Comparison of ENCODE assay signal across 20 cellular contexts in genomic region chr4:137768881-137769280, GRCh38.
A peak's percentile ranks its signal among the peaks of the same experiment; 100 is the strongest.
DNase-seq lines count a peak whose midpoint lies in the region; TF ChIP-seq lines count a peak whose summit lies in the region.
"Had no signal": no experiment of that assay in that cellular context is flagged by ENCODE, and none has a peak within 500 bp of the region (broad histone marks: within the 10 kb centered on the region; RNA-seq: fewer than 3 reads in every experiment).

No MANE protein-coding gene starts in this region.

- CTCF ChIA-PET in activated CD4-positive, alpha-beta T cell treated with anti-CD3 and anti-CD28 coated beads, Interleukin-2, amount 10 ng/mL, durations not matched to agents 7 days and 5 days (lab: Charles Lee) = no interaction called here

- no peak overlapping the region for H3K27ac Mint-ChIP-seq in activated CD4-positive, alpha-beta T cell treated with anti-CD3 and anti-CD28 coated beads, Interleukin-2, amount 10 ng/mL, durations not matched to agents 7 days and 5 days
- H3K27ac Mint-ChIP-seq: CD8-positive, alpha-beta memory T cell had no signal

- no peaks in the 10 kb centered on the region for H3K27me3 Mint-ChIP-seq in activated CD4-positive, alpha-beta T cell treated with anti-CD3 and anti-CD28 coated beads, Interleukin-2, amount 10 ng/mL, durations not matched to agents 7 days and 5 days
- H3K27me3 Mint-ChIP-seq: CD8-positive, alpha-beta memory T cell had no signal

- H3K4me3 ChIP-seq in adrenal gland = no peak overlapping the region
- H3K4me3 ChIP-seq: BLaER1, MG63, SK-N-MC had no signal

- WGBS in adrenal gland, 4 donors = 78 to 93% (median 79%) methylated on average over 1 of the region's 1 CpG

- intact Hi-C loops in adrenal gland (cut with DNase I) = no loop called here

- peaks cover 0 to 4% (median 0%) of the 10 kb centered on the region in 3 donors for H3K9me3 ChIP-seq in adrenal gland (replicated peaks in 1 of 3)
- H3K9me3 ChIP-seq: BLaER1, MG63 had no signal

- no peaks in the 10 kb centered on the region for H3K27me3 ChIP-seq in adrenal gland
- H3K27me3 ChIP-seq: BLaER1, MG63 had no signal

- no peak overlapping the region for H3K4me3 Mint-ChIP-seq in activated CD4-positive, alpha-beta T cell treated with anti-CD3 and anti-CD28 coated beads, Interleukin-2, amount 10 ng/mL, durations not matched to agents 7 days and 5 days
- H3K4me3 Mint-ChIP-seq: CD8-positive, alpha-beta memory T cell had no signal

- DNase-seq in NOMO-1 (lab: John Stamatoyannopoulos, UW; ENCODE audit: unreplicated experiment in 2 of 2) (peak; percentile 29 to 39), NOMO-1 treated with dmso at 0.1 percent for 144 hours (lab: John Stamatoyannopoulos, UW; ENCODE audit: unreplicated experiment) (no peak), SKM-1 treated with dmso at 0.1 percent for 144 hours (lab: John Stamatoyannopoulos, UW; ENCODE audit: unreplicated experiment) (peak; percentile 62), medulla oblongata (ENCODE audit: extremely low spot score) (peak; percentile 20), cerebellum (ENCODE audit: low spot score) (no peak), H4 (ENCODE audit: low spot score) (no peak), adrenal gland (no peak)
- no peak for DNase-seq in activated CD4-positive, alpha-beta T cell treated with anti-CD3 and anti-CD28 coated beads, Interleukin-2, amount 10 ng/mL, durations not matched to agents 7 days and 5 days
- DNase-seq: CD8-positive, alpha-beta memory T cell; DND-41; GOT3; MG63; NCI-H187; NCI-H2171; NCI-H446; NCI-H69; T-helper 1 cell had no signal

- no peaks in the 10 kb centered on the region for H3K36me3 ChIP-seq in adrenal gland (replicated peaks in 1 of 2)
- H3K36me3 ChIP-seq: BLaER1, MG63 had no signal

- no peak for TF ChIP-seq CTCF in adrenal gland (IDR thresholded peaks at IDR 0.05)

- no peaks in the 10 kb centered on the region for H3K4me1 ChIP-seq in adrenal gland (replicated peaks in 1 of 2)
- H3K4me1 ChIP-seq: BLaER1 had no signal

- no peaks in the 10 kb centered on the region for H3K4me1 Mint-ChIP-seq in activated CD4-positive, alpha-beta T cell treated with anti-CD3 and anti-CD28 coated beads, Interleukin-2, amount 10 ng/mL, durations not matched to agents 7 days and 5 days
- H3K4me1 Mint-ChIP-seq: CD8-positive, alpha-beta memory T cell had no signal

- TF ChIP-seq POLR2A in adrenal gland (IDR thresholded peaks at IDR 0.05) = no peak

- H3K36me3 Mint-ChIP-seq in activated CD4-positive, alpha-beta T cell treated with anti-CD3 and anti-CD28 coated beads, Interleukin-2, amount 10 ng/mL, durations not matched to agents 7 days and 5 days (ENCODE audit: low read depth) = no peaks in the 10 kb centered on the region
- H3K36me3 Mint-ChIP-seq: CD8-positive, alpha-beta memory T cell had no signal

- no peak overlapping the region for H3K27ac ChIP-seq in adrenal gland
- H3K27ac ChIP-seq: 22Rv1, BLaER1, SK-N-MC had no signal

- H3K9me3 Mint-ChIP-seq in activated CD4-positive, alpha-beta T cell treated with anti-CD3 and anti-CD28 coated beads, Interleukin-2, amount 10 ng/mL, durations not matched to agents 7 days and 5 days = no peaks in the 10 kb centered on the region

- POLR2A ChIA-PET in activated CD4-positive, alpha-beta T cell treated with anti-CD3 and anti-CD28 coated beads, Interleukin-2, amount 10 ng/mL, durations not matched to agents 7 days and 5 days (lab: Charles Lee) = no interaction called here

Comparison
In these comparisons a context has a peak if more than half of its experiments do, and no peak if none do; other contexts are left out.
1. DNase-seq: peak in NOMO-1 (2 of 2), SKM-1 treated with dmso at 0.1 percent for 144 hours (single experiment) and medulla oblongata (single experiment); none in NOMO-1 treated with dmso at 0.1 percent for 144 hours (single experiment), activated CD4-positive, alpha-beta T cell treated with anti-CD3 and anti-CD28 coated beads, Interleukin-2, amount 10 ng/mL, durations not matched to agents 7 days and 5 days (single experiment), cerebellum (single experiment), H4 (single experiment) and adrenal gland (0 of 7).